17 cellular contexts compared by ENCODE assay signal in the genomic region with DNA sequence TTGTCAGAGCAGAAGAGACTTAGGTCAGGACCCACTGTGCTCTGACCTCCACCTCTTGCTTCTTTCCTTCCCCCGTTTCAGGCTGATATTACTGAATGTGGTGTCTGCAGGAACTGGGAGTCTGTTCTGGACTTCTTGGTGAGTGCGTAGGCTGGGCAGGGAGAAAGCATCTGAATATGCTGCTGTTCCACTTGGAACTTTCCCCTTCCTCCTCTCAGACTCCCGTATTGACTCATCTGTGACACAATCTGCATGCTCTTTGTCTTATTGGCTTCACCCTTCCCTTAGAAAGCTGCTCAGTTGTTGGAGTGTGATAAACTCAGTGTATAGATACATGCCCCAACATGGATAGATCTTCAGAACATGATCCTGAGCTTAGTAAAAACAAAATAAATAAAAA.
"Had no signal": no experiment of that assay in that cellular context is flagged by ENCODE, and none has a peak within 500 bp of the region (broad histone marks: within the 10 kb centered on the region; RNA-seq: fewer than 3 reads in every experiment).

No MANE protein-coding gene starts in this region.

- H3K4me1 Mint-ChIP-seq: activated B cell treated with CpG ODN at 0.5 μM for 24 hours; activated naive CD8-positive, alpha-beta T cell treated with anti-CD3 and anti-CD28 coated beads for 36 hours; naive thymus-derived CD4-positive, alpha-beta T cell; stimulated activated memory B cell treated with anti-CD40 and anti-IgM and Interleukin-4, amounts not matched to agents 10 μg/mL and 1 μg/mL and 100 μg/mL, for 72 hours had no signal

- DNase-seq: activated B cell treated with CpG ODN at 0.5 μM for 24 hours; activated CD4-positive, alpha-beta T cell treated with anti-CD3 and anti-CD28 coated beads for 48 hours; activated CD8-positive, alpha-beta memory T cell treated with anti-CD3 and anti-CD28 coated beads, Interleukin-2, amount 50 U/mL, for 4 hours; activated CD8-positive, alpha-beta T cell treated with anti-CD3 and anti-CD28 coated beads, Interleukin-2, amount 10 ng/mL, durations not matched to agents 7 days and 5 days; activated gamma-delta T cell treated with Interleukin-2 at 50 U/mL for 16 hours; activated naive CD8-positive, alpha-beta T cell treated with anti-CD3 and anti-CD28 coated beads for 36 hours; activated T-cell treated with anti-CD3 and anti-CD28 coated beads, Interleukin-2, amount 50 U/mL, for 48 hours; brain microvascular endothelial cell; cerebellar nuclear complex; effector CD8-positive, alpha-beta T cell; left lung; mucosa of descending colon; naive thymus-derived CD4-positive, alpha-beta T cell; stimulated activated CD4-positive, alpha-beta T cell treated with anti-CD3 and anti-CD28 coated beads, Interleukin-2, amount 100 ng/mL, for 48 hours had no signal

- H3K27ac Mint-ChIP-seq: activated B cell treated with CpG ODN at 0.5 μM for 24 hours; activated CD8-positive, alpha-beta T cell treated with anti-CD3 and anti-CD28 coated beads, Interleukin-2, amount 10 ng/mL, durations not matched to agents 7 days and 5 days; activated naive CD8-positive, alpha-beta T cell treated with anti-CD3 and anti-CD28 coated beads for 36 hours; naive thymus-derived CD4-positive, alpha-beta T cell; stimulated activated memory B cell treated with anti-CD40 and anti-IgM and Interleukin-4, amounts not matched to agents 10 μg/mL and 1 μg/mL and 100 μg/mL, for 72 hours had no signal

- H3K4me1 ChIP-seq: left lung, parathyroid adenoma had no signal

- H3K4me3 ChIP-seq: left lung, mucosa of descending colon, tibial nerve had no signal

- ATAC-seq: activated CD8-positive, alpha-beta T cell treated with anti-CD3 and anti-CD28 coated beads, Interleukin-2, amount 10 ng/mL, durations not matched to agents 7 days and 5 days; left lung; mucosa of descending colon; naive thymus-derived CD4-positive, alpha-beta T cell; stimulated activated memory B cell treated with anti-CD40 and anti-IgM and Interleukin-4, amounts not matched to agents 10 μg/mL and 1 μg/mL and 100 μg/mL, for 72 hours had no signal

- H3K27ac ChIP-seq: brain microvascular endothelial cell, left lung, parathyroid adenoma, tibial nerve had no signal

- H3K36me3 Mint-ChIP-seq: stimulated activated memory B cell treated with anti-CD40 and anti-IgM and Interleukin-4, amounts not matched to agents 10 μg/mL and 1 μg/mL and 100 μg/mL, for 72 hours had no signal

- H3K4me3 Mint-ChIP-seq: activated B cell treated with CpG ODN at 0.5 μM for 24 hours; activated CD8-positive, alpha-beta T cell treated with anti-CD3 and anti-CD28 coated beads, Interleukin-2, amount 10 ng/mL, durations not matched to agents 7 days and 5 days; activated naive CD8-positive, alpha-beta T cell treated with anti-CD3 and anti-CD28 coated beads for 36 hours; naive thymus-derived CD4-positive, alpha-beta T cell; stimulated activated memory B cell treated with anti-CD40 and anti-IgM and Interleukin-4, amounts not matched to agents 10 μg/mL and 1 μg/mL and 100 μg/mL, for 72 hours had no signal

- H3K36me3 ChIP-seq: brain microvascular endothelial cell, left lung, tibial nerve had no signal

- H3K9ac ChIP-seq: parathyroid adenoma had no signal

- H3K27me3 ChIP-seq: brain microvascular endothelial cell, left lung, tibial nerve had no signal

- H2AFZ ChIP-seq: parathyroid adenoma had no signal

- H3K79me2 ChIP-seq: parathyroid adenoma had no signal
